In the genomic region with DNA sequence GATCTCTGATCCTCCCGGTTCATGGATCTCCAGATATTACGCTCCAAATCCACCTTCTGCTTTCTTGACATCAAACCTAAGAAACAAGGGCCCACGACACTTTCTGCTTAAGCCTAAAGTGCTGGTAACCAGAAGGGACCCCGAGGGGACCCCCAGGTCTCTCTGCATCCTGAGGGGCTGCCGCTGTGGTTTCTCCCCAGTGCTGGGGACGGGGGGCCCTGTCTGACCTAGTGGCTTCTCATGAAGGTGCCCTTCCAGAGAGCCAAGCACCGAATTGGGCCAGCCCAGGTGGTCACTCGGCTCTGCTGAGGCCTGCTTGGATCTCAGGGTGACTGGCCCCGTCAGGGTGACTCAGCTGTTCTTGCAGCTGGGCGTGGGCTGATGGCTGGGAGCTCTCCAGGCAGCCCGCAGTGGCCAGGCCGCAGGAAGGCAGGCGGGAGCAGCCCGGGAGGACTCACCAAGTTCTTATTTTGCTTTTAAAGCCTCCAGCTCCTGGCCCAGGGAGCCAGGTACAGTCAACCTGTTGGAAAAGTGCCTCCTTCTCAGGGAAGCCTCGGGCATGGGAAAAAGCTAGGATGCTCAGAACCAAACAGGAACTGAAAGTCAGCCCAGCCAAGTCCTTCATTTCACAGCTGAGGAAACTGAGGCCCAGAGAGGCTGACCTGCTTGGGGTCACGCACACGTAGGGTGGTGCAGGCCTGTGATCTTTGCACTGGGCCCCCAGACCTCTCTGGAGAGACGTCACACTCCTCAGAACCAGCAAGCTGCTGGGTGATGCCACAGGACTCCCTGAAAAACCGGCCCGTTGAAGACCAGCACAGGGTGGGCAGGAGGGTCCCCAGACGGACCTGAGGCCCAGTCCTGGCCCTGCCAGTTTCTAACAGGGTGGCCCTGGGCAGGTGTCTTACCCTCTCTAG, we compare ENCODE assay signal across 8 cellular contexts. TPM values are rescaled to one million over a fixed set of nuclear protein-coding genes. Genes with fewer than 3 reads are reported as not detected.
DNase-seq lines count a peak whose midpoint lies in the region; ATAC-seq and TF ChIP-seq lines count a peak whose summit lies in the region.

No MANE protein-coding gene starts in this region.

- WGBS in ovary, 3 donors, result 62 to 63% (median 62%) methylated on average over 18 to 21 of the region's 21 CpGs

- H3K27ac ChIP-seq in RWPE1 (peak overlapping the region; percentile 88), ovary (no peak overlapping the region)

- CTCF ChIA-PET in RWPE1 (lab: Yijun Ruan, JAX), result no interaction called here

- no peaks in the 10 kb centered on the region for H3K4me1 ChIP-seq in ovary (ENCODE audit: insufficient read depth)

- TF ChIP-seq POLR2A in ovary (IDR thresholded peaks at IDR 0.05), result no peak

- intact Hi-C loops in ovary (cut with DNase I), result no loop called here

- no peaks in the 10 kb centered on the region for H3K36me3 ChIP-seq in ovary

- no peaks in the 10 kb centered on the region for H3K27me3 ChIP-seq in ovary

- H3K4me3 ChIP-seq in fibroblast of the aortic adventitia (ENCODE audit: low read depth, low read length) (no peak overlapping the region), ovary (no peak overlapping the region)

- peak; percentile 61 for DNase-seq in CMK (ENCODE audit: low read depth)
- DNase-seq in RWPE1 (ENCODE audit: low spot score), result peak; percentile 67
- peak; percentile 93 for DNase-seq in fibroblast of the aortic adventitia (ENCODE audit: low read depth)
- peak in 4 of 5 donors; percentile 64 to 73 (median 67) for DNase-seq in ovary
- no peak for DNase-seq in DMS 273 treated with DMSO at 0.1 percent for 48 hours (lab: John Stamatoyannopoulos, UW)
- no peak for DNase-seq in NK-92 (lab: John Stamatoyannopoulos, UW; ENCODE audit: unreplicated experiment)

- no peaks in the 10 kb centered on the region for H3K9me3 ChIP-seq in ovary

- TF ChIP-seq EP300 in ovary (IDR thresholded peaks at IDR 0.05), result no peak

- POLR2A ChIA-PET in RWPE1 (lab: Yijun Ruan, JAX; ENCODE audit: low non-redundant PET), result no interaction called here

- no peak for TF ChIP-seq CTCF in RWPE1 (conservative IDR thresholded peaks at IDR 0.05; ENCODE audit: low read depth)
- no peak for TF ChIP-seq CTCF in fibroblast of the aortic adventitia (IDR thresholded peaks at IDR 0.05; ENCODE audit: insufficient read depth, low read length)
- TF ChIP-seq CTCF in ovary (IDR thresholded peaks at IDR 0.05), result no peak

- ATAC-seq in HG02870 (IDR thresholded peaks at IDR 0.05; ENCODE audit: unreplicated experiment) (no peak), GM18861 (IDR thresholded peaks at IDR 0.05; ENCODE audit: unreplicated experiment) (no peak)

RNA-seq across cellular contexts. Expression of a gene that starts 16.7 kb away (rescaled TPM):
- total RNA-seq in fibroblast of the aortic adventitia (ENCODE audit: low replicate concordance) (5.4 and 7.0 TPM in 2 replicates), ovary (10 to 100 TPM; 15.4 to 26.9 (median 18.9) TPM)
- polyA plus RNA-seq in ovary, result 10 to 100 TPM in 1 of 2 donors, 1 to 10 TPM in 1; 8.8 to 15.4 TPM

RNA-seq across cellular contexts. Expression of a gene that starts 23.0 kb away (rescaled TPM):
- total RNA-seq in fibroblast of the aortic adventitia (ENCODE audit: low replicate concordance), result 48.8 and 342 TPM in 2 replicates
- 10 to 100 TPM; 59.3 to 73.6 (median 65.3) TPM for total RNA-seq in ovary
- 10 to 100 TPM; 65.1 to 80.6 TPM for polyA plus RNA-seq in ovary

RNA-seq across cellular contexts. Expression of a gene that starts 39.0 kb away (rescaled TPM):
- not detected in 2 replicates for total RNA-seq in fibroblast of the aortic adventitia (ENCODE audit: low replicate concordance)
- total RNA-seq in ovary, result 1 to 10 TPM in 1 of 7 donors, under 1 TPM in 4, not detected in 2; 0.37 to 2.1 (median 0.81) TPM
- under 1 TPM in 1 of 2 donors, not detected in 1; 0.97 TPM for polyA plus RNA-seq in ovary

RNA-seq across cellular contexts. Expression of a gene that starts 49.8 kb away (rescaled TPM):
- total RNA-seq in fibroblast of the aortic adventitia (ENCODE audit: low replicate concordance) (18.1 and 28.7 TPM in 2 replicates), ovary (10 to 100 TPM; 30.4 to 41.4 (median 39.1) TPM)
- 10 to 100 TPM in 1 of 2 donors, 1 to 10 TPM in 1; 8.7 to 16.0 TPM for polyA plus RNA-seq in ovary

Comparison
In these comparisons a context has a peak if more than half of its experiments do, and no peak if none do; other contexts are left out.
1. DNase-seq: peak in CMK (single experiment), RWPE1 (single experiment), fibroblast of the aortic adventitia (single experiment) and ovary (4 of 5); none in DMS 273 treated with DMSO at 0.1 percent for 48 hours (single experiment) and NK-92 (single experiment).